Comparison of ENCODE assay signal across 24 cellular contexts in the genomic region with DNA sequence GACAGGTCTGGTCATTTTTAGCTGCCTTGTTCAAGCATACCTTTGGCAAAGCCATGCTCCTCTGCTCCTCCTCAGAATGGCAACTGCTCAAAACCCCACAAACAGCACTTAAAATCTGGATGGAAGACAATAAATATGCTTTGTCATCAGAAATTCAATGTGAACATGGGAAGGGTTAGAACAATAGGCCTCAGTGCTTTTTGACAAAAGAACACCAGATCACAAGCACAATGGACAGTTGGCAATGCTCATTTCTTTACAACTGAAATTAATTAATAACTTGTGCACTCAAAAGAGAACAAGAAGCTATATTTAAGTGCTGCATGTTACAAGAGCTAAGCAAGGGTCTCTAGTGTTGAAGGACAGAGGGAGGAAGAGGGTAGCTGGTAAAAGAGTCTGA.
DNase-seq lines count a peak whose midpoint lies in the region; ATAC-seq and TF ChIP-seq lines count a peak whose summit lies in the region.
"Had no signal": no experiment of that assay in that cellular context is flagged by ENCODE, and none has a peak within 500 bp of the region (broad histone marks: within the 10 kb centered on the region; RNA-seq: fewer than 3 reads in every experiment).

No MANE protein-coding gene starts in this region.

- H4K91ac ChIP-seq in IMR-90 (ENCODE audit: insufficient read depth, low read depth, low read length), result no peak overlapping the region

- no peak for DNase-seq in IMR-90
- peak in 7 of 49 donors; percentile 4 to 33 (median 23) for DNase-seq in substantia nigra (lab: John Stamatoyannopoulos, UW)
- no peak for DNase-seq in COLO829 (ENCODE audit: low spot score)
- no peak for DNase-seq in NCI-H1694 treated with DMSO at 0.1 percent for 48 hours (lab: John Stamatoyannopoulos, UW)
- DNase-seq in mucosa of gallbladder (ENCODE audit: low spot score), result no peak
- DNase-seq: BE2C; DMS153; Kasumi-1; NCI-H1092 treated with DMSO at 0.1 percent for 48 hours; NCI-H1436 treated with DMSO at 0.1 percent for 48 hours; NCI-H1930; NCI-H2107; NCI-H446 treated with DMSO at 0.1 percent for 48 hours; NCI-H526; NCI-H82; NK-92 treated with Interleukin-12 subunit alpha and Interleukin-12 subunit beta, amount 100 ng/mL, for 24 hours; PC-9 had no signal

- no peaks in the 10 kb centered on the region for H4K20me1 ChIP-seq in IMR-90 (ENCODE audit: insufficient read depth, low read length)

- CTCF ChIA-PET in IMR-90 (lab: Yijun Ruan, JAX), result interaction anchor here (1.8 kb wide), 1 partner anchor 16 kb away, joined by 3 read pairs; no protein-coding TSS in a partner anchor

- TF ChIP-seq RAD21 in IMR-90 (IDR thresholded peaks at IDR 0.05; ENCODE audit: low read length), result no peak

- in situ Hi-C loops in IMR-90 (cut with MboI; ENCODE audit: low sequenced_read_pairs), result no loop called here

- BruUV-seq in IMR-90 (replicated peaks; lab: Mats Ljungman, UMichigan), result no TSS peak

- H3K9me3 ChIP-seq in IMR-90 (ENCODE audit: control insufficient read depth, insufficient read depth, low read length), result 0 out of 2 replicates have a peak, but pooled peaks cover 2% of the 10 kb centered on the region
- H3K9me3 ChIP-seq: BE2C, SJSA1 had no signal

- H3K27me3 ChIP-seq in IMR-90 (ENCODE audit: control insufficient read depth, insufficient read depth, low read length), result no peaks in the 10 kb centered on the region
- H3K27me3 ChIP-seq in layer of hippocampus (ENCODE audit: control insufficient read depth, insufficient read depth, low read length), result no peaks in the 10 kb centered on the region
- H3K27me3 ChIP-seq: BE2C, SJSA1 had no signal

- no peak overlapping the region for H4K8ac ChIP-seq in IMR-90 (ENCODE audit: low read depth in 2 of 2, low read length in 2 of 2)

- TF ChIP-seq CTCF in IMR-90 (conservative IDR thresholded peaks at IDR 0.05; ENCODE audit: low read depth, low read length), result no peak

- H3K23ac ChIP-seq in IMR-90 (ENCODE audit: low read depth, low read length), result no peak overlapping the region

- no peak overlapping the region for H4K5ac ChIP-seq in IMR-90 (ENCODE audit: low read depth, low read length)

- no peaks in the 10 kb centered on the region for H3K36me3 ChIP-seq in IMR-90 (ENCODE audit: control insufficient read depth, insufficient read depth, low read length)
- H3K36me3 ChIP-seq: BE2C, SJSA1 had no signal

- H2BK15ac ChIP-seq in IMR-90 (ENCODE audit: low read depth, low read length), result no peak overlapping the region

- no peak overlapping the region for H3K14ac ChIP-seq in IMR-90 (replicated peaks; ENCODE audit: low read depth, low read length)

- H2AK5ac ChIP-seq in IMR-90 (ENCODE audit: low read depth, low read length), result no peak overlapping the region

- H3K27ac ChIP-seq in IMR-90 (ENCODE audit: insufficient read depth, low read length) (no peak overlapping the region), cingulate gyrus (ENCODE audit: low read depth, low read length) (peak overlapping the region; percentile 57), layer of hippocampus (ENCODE audit: low read depth, low read length) (peak overlapping the region; percentile 54), substantia nigra (ENCODE audit: low read depth, low read length, poor library complexity, severe bottlenecking) (peak overlapping the region; percentile 68)
- H3K27ac ChIP-seq: HL-60, PC-9, SJSA1 had no signal

- no peak overlapping the region for H2BK120ac ChIP-seq in IMR-90 (ENCODE audit: low read depth, low read length)

- no peaks in the 10 kb centered on the region for H3K4me1 ChIP-seq in IMR-90 (ENCODE audit: control insufficient read depth, insufficient read depth, low read length)
- H3K4me1 ChIP-seq: BE2C, SJSA1 had no signal

- no peak overlapping the region for H3K18ac ChIP-seq in IMR-90 (ENCODE audit: low read depth, low read length)

- no peaks in the 10 kb centered on the region for H3K9me1 ChIP-seq in IMR-90 (ENCODE audit: insufficient read depth, low read length)

- intact Hi-C loops in IMR-90 (cut with micrococcal nuclease), result no loop called here

- H3K9ac ChIP-seq in IMR-90 (ENCODE audit: low read depth, low read length), result no peak overlapping the region

- no peak overlapping the region for H3K56ac ChIP-seq in IMR-90 (ENCODE audit: extremely low read depth, insufficient read depth, low read length)

- H2AK9ac ChIP-seq in IMR-90 (replicated peaks; ENCODE audit: low read depth, low read length, poor library complexity), result no peak overlapping the region

- no peaks in the 10 kb centered on the region for H3K79me1 ChIP-seq in IMR-90 (ENCODE audit: low read depth in 1 of 2, low read length in 2 of 2)

- H2BK20ac ChIP-seq in IMR-90 (ENCODE audit: low read depth, low read length), result no peak overlapping the region

- no peak overlapping the region for H2AFZ ChIP-seq in IMR-90 (replicated peaks; ENCODE audit: low read length, poor library complexity)
- H2AFZ ChIP-seq: PC-9 had no signal

- dilution Hi-C loops in IMR-90 (cut with HindIII; ENCODE audit: low sequenced_read_pairs, unreplicated experiment), result no loop called here

- no peak for TF ChIP-seq POLR2A in IMR-90 (IDR thresholded peaks at IDR 0.05; ENCODE audit: low read depth, low read length)

- no peak overlapping the region for H3K4ac ChIP-seq in IMR-90 (ENCODE audit: low read depth, low read length)

- no peak overlapping the region for H2BK5ac ChIP-seq in IMR-90 (ENCODE audit: low read depth, low read length, poor library complexity, severe bottlenecking)

- POLR2A ChIA-PET in IMR-90 (lab: Charles Lee; ENCODE audit: unreplicated experiment), result no interaction called here

- H3K4me2 ChIP-seq in IMR-90 (ENCODE audit: low read depth, low read length), result no peak overlapping the region
- H3K4me2 ChIP-seq: PC-9 had no signal

- no peak overlapping the region for H3K4me3 ChIP-seq in IMR-90 (ENCODE audit: insufficient read depth, low read depth, low read length)
- H3K4me3 ChIP-seq: PC-9, SJSA1 had no signal

- ATAC-seq in IMR-90 (ENCODE audit: low read depth), result no peak
- ATAC-seq in HG02870 (IDR thresholded peaks at IDR 0.05; ENCODE audit: unreplicated experiment), result no peak
- ATAC-seq: HCT116, Right ventricle myocardium inferior had no signal

TF ChIP-seq in IMR-90, 13 proteins besides CTCF, POLR2A, EP300 and RAD21:
- TF ChIP-seq MAFK (IDR thresholded peaks at IDR 0.05; ENCODE audit: low read depth, low read length) (peak; percentile 85), CHD1 (IDR thresholded peaks at IDR 0.05; ENCODE audit: low read depth, low read length) (no peak)
